In the genomic region with DNA sequence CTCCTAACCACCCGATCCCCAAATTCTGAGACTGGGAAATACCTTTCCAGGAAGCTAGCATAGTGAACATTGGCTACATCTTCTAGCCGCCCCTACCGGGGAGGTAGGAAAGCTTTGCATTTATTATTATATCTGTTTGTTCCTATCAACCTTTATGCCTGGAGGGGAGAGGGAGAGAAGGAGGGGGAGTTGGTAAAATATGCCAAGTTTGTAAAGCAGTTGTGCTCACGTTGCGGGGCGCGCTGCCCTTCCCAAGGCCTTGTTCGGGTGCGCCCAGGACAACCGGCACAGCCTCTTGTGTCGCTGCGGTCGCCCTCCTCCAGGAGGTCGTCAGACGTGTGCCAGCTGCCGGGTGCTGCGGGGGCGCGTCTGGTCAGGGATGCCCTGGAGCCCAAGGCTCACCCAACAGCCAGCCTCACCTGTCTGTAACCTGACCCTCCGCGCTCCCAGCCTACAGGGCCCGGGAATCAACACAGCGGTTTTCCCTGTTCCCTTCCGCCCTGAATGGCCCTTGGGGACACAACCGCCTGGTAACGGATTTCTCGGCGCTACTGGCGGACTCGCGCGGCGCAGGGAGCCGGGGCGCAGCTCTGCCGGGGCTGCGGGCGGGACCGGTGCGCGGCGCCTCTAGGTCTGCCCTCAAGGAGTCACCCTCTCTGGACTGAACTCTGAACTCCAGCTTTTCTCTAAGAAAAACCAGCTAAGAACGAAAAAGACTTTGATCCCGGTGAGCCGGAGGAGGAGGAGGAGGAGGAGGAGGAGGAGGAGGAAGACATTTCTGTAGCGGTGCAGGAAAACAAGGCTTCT, we compare ENCODE assay signal across 8 cellular contexts. TPM values are rescaled to one million over a fixed set of nuclear protein-coding genes. Genes with fewer than 3 reads are reported as not detected.
A peak's percentile ranks its signal among the peaks of the same experiment; 100 is the strongest.
DNase-seq lines count a peak whose midpoint lies in the region; ATAC-seq and TF ChIP-seq lines count a peak whose summit lies in the region.

No MANE protein-coding gene starts in this region.

- peak overlapping the region in 7 of 12 donors; percentile 14 to 34 (median 19) for H3K4me3 ChIP-seq in heart left ventricle

- DNase-seq in heart left ventricle (no peak), left ventricle myocardium superior (no peak), SHP77 treated with DMSO at 0.1 percent for 48 hours (lab: John Stamatoyannopoulos, UW) (peak; percentile 71), kidney tubule cell (ENCODE audit: low spot score) (peak; percentile 30), SKM-1 (lab: John Stamatoyannopoulos, UW; ENCODE audit: unreplicated experiment) (no peak), A172 (ENCODE audit: low spot score) (no peak)

- H3K27me3 ChIP-seq in heart left ventricle, result peaks cover 33 to 98% (median 71%) of the 10 kb centered on the region in 9 donors

- TF ChIP-seq POLR2A in heart left ventricle (IDR thresholded peaks at IDR 0.05), result no peak

- ATAC-seq in heart left ventricle (peak in 2 of 4 donors; percentile 34 to 39), left ventricle myocardium superior (no peak), GM18511 (IDR thresholded peaks at IDR 0.05; ENCODE audit: unreplicated experiment) (no peak), HG03442 (IDR thresholded peaks at IDR 0.05; ENCODE audit: unreplicated experiment) (no peak)

- no peak for TF ChIP-seq CTCF in heart left ventricle (IDR thresholded peaks at IDR 0.05)

- no peaks in the 10 kb centered on the region for H3K36me3 ChIP-seq in heart left ventricle

- H3K9me3 ChIP-seq in heart left ventricle, result no peaks in the 10 kb centered on the region

- intact Hi-C loops in heart left ventricle (cut with DNase I), result no loop called here
- intact Hi-C loops in left ventricle myocardium superior (cut with micrococcal nuclease), result no loop called here

- H3K27ac ChIP-seq in heart left ventricle, result no peak overlapping the region

- peaks cover 0 to 33% (median 14%) of the 10 kb centered on the region in 12 donors for H3K4me1 ChIP-seq in heart left ventricle

- WGBS in heart left ventricle, 4 donors, result 1 to 3% (median 2%) methylated on average over 38 to 46 of the region's 46 CpGs

RNA-seq across cellular contexts. Expression of a gene that starts 1.1 kb away (rescaled TPM):
- total RNA-seq in heart left ventricle, result not detected
- not detected for polyA plus RNA-seq in heart left ventricle
- total RNA-seq in left ventricle myocardium superior, result not detected
- not detected in 2 replicates for total RNA-seq in A172 (2014; rRNA removed; shearing (Covaris generic))

Comparison
In these comparisons a context has a peak if more than half of its experiments do, and no peak if none do; other contexts are left out.
1. DNase-seq: peak in SHP77 treated with DMSO at 0.1 percent for 48 hours (single experiment) and kidney tubule cell (single experiment); none in heart left ventricle (0 of 5), left ventricle myocardium superior (single experiment), SKM-1 (single experiment) and A172 (single experiment).